Comparison of ENCODE assay signal across 1 cellular context in the genomic region with DNA sequence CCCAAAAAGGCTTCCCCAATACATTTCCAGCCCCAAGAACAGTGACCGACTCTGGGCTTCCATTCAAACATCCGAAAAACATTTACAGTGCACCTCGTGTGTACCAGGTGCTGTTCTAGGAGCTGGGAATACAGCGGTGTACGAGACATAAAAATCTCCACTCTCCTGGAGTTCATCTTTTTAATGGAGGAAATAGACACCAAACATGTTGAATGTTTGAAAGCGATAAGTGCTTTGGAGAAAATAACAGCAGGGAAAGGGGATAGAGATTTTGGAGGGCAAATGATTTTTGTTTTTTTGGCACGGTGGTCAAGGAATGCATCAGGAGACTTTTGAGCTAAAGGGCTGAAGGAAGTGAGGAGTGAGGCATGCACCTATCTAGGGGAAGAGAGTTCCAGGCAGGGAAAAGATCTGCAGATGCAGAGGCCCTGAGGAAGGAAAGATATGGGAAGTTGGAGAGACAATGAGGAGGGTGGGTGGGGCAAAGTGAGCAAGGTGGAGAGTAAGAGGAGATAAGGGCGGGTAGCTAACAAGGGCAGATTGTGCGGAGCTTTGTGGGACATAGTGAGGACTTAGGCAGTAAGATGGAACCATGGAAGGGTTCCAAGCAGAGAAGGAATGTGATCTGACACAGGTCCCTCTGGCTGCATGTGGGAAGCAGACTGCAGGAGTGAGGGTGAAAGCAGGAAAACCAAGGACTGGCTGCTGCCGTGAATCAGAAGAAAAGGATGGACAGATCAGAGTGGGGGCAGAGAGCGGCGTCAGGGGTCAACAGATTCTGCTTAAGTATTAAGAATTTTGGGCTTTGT.
TF ChIP-seq lines count a peak whose summit lies in the region.

No MANE protein-coding gene starts in this region.

TF ChIP-seq in K562, 482 proteins besides CTCF, POLR2A, EP300 and RAD21 (continued from another document and continues in another):
- TF ChIP-seq, protein P1, sequence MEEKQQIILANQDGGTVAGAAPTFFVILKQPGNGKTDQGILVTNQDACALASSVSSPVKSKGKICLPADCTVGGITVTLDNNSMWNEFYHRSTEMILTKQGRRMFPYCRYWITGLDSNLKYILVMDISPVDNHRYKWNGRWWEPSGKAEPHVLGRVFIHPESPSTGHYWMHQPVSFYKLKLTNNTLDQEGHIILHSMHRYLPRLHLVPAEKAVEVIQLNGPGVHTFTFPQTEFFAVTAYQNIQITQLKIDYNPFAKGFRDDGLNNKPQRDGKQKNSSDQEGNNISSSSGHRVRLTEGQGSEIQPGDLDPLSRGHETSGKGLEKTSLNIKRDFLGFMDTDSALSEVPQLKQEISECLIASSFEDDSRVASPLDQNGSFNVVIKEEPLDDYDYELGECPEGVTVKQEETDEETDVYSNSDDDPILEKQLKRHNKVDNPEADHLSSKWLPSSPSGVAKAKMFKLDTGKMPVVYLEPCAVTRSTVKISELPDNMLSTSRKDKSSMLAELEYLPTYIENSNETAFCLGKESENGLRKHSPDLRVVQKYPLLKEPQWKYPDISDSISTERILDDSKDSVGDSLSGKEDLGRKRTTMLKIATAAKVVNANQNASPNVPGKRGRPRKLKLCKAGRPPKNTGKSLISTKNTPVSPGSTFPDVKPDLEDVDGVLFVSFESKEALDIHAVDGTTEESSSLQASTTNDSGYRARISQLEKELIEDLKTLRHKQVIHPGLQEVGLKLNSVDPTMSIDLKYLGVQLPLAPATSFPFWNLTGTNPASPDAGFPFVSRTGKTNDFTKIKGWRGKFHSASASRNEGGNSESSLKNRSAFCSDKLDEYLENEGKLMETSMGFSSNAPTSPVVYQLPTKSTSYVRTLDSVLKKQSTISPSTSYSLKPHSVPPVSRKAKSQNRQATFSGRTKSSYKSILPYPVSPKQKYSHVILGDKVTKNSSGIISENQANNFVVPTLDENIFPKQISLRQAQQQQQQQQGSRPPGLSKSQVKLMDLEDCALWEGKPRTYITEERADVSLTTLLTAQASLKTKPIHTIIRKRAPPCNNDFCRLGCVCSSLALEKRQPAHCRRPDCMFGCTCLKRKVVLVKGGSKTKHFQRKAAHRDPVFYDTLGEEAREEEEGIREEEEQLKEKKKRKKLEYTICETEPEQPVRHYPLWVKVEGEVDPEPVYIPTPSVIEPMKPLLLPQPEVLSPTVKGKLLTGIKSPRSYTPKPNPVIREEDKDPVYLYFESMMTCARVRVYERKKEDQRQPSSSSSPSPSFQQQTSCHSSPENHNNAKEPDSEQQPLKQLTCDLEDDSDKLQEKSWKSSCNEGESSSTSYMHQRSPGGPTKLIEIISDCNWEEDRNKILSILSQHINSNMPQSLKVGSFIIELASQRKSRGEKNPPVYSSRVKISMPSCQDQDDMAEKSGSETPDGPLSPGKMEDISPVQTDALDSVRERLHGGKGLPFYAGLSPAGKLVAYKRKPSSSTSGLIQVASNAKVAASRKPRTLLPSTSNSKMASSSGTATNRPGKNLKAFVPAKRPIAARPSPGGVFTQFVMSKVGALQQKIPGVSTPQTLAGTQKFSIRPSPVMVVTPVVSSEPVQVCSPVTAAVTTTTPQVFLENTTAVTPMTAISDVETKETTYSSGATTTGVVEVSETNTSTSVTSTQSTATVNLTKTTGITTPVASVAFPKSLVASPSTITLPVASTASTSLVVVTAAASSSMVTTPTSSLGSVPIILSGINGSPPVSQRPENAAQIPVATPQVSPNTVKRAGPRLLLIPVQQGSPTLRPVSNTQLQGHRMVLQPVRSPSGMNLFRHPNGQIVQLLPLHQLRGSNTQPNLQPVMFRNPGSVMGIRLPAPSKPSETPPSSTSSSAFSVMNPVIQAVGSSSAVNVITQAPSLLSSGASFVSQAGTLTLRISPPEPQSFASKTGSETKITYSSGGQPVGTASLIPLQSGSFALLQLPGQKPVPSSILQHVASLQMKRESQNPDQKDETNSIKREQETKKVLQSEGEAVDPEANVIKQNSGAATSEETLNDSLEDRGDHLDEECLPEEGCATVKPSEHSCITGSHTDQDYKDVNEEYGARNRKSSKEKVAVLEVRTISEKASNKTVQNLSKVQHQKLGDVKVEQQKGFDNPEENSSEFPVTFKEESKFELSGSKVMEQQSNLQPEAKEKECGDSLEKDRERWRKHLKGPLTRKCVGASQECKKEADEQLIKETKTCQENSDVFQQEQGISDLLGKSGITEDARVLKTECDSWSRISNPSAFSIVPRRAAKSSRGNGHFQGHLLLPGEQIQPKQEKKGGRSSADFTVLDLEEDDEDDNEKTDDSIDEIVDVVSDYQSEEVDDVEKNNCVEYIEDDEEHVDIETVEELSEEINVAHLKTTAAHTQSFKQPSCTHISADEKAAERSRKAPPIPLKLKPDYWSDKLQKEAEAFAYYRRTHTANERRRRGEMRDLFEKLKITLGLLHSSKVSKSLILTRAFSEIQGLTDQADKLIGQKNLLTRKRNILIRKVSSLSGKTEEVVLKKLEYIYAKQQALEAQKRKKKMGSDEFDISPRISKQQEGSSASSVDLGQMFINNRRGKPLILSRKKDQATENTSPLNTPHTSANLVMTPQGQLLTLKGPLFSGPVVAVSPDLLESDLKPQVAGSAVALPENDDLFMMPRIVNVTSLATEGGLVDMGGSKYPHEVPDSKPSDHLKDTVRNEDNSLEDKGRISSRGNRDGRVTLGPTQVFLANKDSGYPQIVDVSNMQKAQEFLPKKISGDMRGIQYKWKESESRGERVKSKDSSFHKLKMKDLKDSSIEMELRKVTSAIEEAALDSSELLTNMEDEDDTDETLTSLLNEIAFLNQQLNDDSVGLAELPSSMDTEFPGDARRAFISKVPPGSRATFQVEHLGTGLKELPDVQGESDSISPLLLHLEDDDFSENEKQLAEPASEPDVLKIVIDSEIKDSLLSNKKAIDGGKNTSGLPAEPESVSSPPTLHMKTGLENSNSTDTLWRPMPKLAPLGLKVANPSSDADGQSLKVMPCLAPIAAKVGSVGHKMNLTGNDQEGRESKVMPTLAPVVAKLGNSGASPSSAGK (IDR thresholded peaks at IDR 0.05): no peak
- no peak for TF ChIP-seq ZNF699 (CRISPR knock-in tag; IDR thresholded peaks at IDR 0.05; ENCODE audit: insufficient replicate concordance)
- peak; percentile 79 for TF ChIP-seq MTA1 (IDR thresholded peaks at IDR 0.05; ENCODE audit: borderline replicate concordance)
- TF ChIP-seq TOE1 (IDR thresholded peaks at IDR 0.05; ENCODE audit: borderline replicate concordance): 0 out of 2 replicates have a peak, but pooled peaks have one; percentile 27
- no peak for TF ChIP-seq TOE1 (CRISPR knock-in tag; IDR thresholded peaks at IDR 0.05; ENCODE audit: borderline replicate concordance, low read depth)
- TF ChIP-seq NBN (IDR thresholded peaks at IDR 0.05; ENCODE audit: low read depth): peak; percentile 74; the same call in 1 of the 2 replicates
- 0 out of 4 replicates have a peak, but pooled peaks of 1 of the 2 experiments have one; percentile 19 for TF ChIP-seq ETV6 (IDR thresholded peaks at IDR 0.05; ENCODE audit: borderline replicate concordance in 1 of 2, low read depth in 2 of 2, low read length in 1 of 2)
- TF ChIP-seq ETV6 (CRISPR knock-in tag; IDR thresholded peaks at IDR 0.05; ENCODE audit: borderline replicate concordance): no peak
- peak; percentile 68 for TF ChIP-seq GABPA (tag; conservative IDR thresholded peaks at IDR 0.05; ENCODE audit: low read depth)
- peak; percentile 47; the same call in 1 of the 2 replicates for TF ChIP-seq CC2D1A (IDR thresholded peaks at IDR 0.05)
- no peak for TF ChIP-seq TBP (optimal IDR thresholded peaks at IDR 0.05; ENCODE audit: low read depth, low read length)
- 0 out of 4 replicates have a peak, but pooled peaks of 1 of the 2 experiments have one; percentile 38 for TF ChIP-seq FOXK2 (conservative IDR thresholded peaks at IDR 0.05 in 1 of 2, IDR thresholded peaks at IDR 0.05 in 1 of 2; ENCODE audit: low read depth in 2 of 2)
- TF ChIP-seq CREM (IDR thresholded peaks at IDR 0.05; ENCODE audit: low read depth): 0 out of 2 replicates have a peak, but pooled peaks have one; percentile 4
- TF ChIP-seq TAL1 (IDR thresholded peaks at IDR 0.05): peak; percentile 82
- no peak for TF ChIP-seq ZNF134 (CRISPR knock-in tag; conservative IDR thresholded peaks at IDR 0.05)
- no peak for TF ChIP-seq ILK (tag; IDR thresholded peaks at IDR 0.05; ENCODE audit: borderline replicate concordance, low read depth)
- TF ChIP-seq MTF1 (CRISPR knock-in tag; IDR thresholded peaks at IDR 0.05; ENCODE audit: borderline replicate concordance): no peak
- TF ChIP-seq TFAM (CRISPR knock-in tag; conservative IDR thresholded peaks at IDR 0.05): no peak
- peak; percentile 85 for TF ChIP-seq EHMT2 (IDR thresholded peaks at IDR 0.05)
- TF ChIP-seq NKRF (IDR thresholded peaks at IDR 0.05; ENCODE audit: borderline replicate concordance): no peak
- no peak for TF ChIP-seq GTF2F1 (IDR thresholded peaks at IDR 0.05; ENCODE audit: low read depth, low read length)
- TF ChIP-seq PHB2 (IDR thresholded peaks at IDR 0.05; ENCODE audit: low read depth): peak; percentile 65; the same call in 1 of the 2 replicates
- TF ChIP-seq TEAD4 (IDR thresholded peaks at IDR 0.05; ENCODE audit: low read length): peak; percentile 75
- TF ChIP-seq TEAD4 (CRISPR knock-in tag; IDR thresholded peaks at IDR 0.05; ENCODE audit: borderline replicate concordance): no peak
- no peak for TF ChIP-seq BCL6 (CRISPR knock-in tag; IDR thresholded peaks at IDR 0.05)
- TF ChIP-seq, protein P2, sequence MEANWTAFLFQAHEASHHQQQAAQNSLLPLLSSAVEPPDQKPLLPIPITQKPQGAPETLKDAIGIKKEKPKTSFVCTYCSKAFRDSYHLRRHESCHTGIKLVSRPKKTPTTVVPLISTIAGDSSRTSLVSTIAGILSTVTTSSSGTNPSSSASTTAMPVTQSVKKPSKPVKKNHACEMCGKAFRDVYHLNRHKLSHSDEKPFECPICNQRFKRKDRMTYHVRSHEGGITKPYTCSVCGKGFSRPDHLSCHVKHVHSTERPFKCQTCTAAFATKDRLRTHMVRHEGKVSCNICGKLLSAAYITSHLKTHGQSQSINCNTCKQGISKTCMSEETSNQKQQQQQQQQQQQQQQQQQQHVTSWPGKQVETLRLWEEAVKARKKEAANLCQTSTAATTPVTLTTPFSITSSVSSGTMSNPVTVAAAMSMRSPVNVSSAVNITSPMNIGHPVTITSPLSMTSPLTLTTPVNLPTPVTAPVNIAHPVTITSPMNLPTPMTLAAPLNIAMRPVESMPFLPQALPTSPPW (CRISPR knock-in tag; IDR thresholded peaks at IDR 0.05): peak; percentile 51
- no peak for TF ChIP-seq ZSCAN29 (IDR thresholded peaks at IDR 0.05)
- TF ChIP-seq ZNF316 (IDR thresholded peaks at IDR 0.05): no peak
- TF ChIP-seq, protein P3, sequence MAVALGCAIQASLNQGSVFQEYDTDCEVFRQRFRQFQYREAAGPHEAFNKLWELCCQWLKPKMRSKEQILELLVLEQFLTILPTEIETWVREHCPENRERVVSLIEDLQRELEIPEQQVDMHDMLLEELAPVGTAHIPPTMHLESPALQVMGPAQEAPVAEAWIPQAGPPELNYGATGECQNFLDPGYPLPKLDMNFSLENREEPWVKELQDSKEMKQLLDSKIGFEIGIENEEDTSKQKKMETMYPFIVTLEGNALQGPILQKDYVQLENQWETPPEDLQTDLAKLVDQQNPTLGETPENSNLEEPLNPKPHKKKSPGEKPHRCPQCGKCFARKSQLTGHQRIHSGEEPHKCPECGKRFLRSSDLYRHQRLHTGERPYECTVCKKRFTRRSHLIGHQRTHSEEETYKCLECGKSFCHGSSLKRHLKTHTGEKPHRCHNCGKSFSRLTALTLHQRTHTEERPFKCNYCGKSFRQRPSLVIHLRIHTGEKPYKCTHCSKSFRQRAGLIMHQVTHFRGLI (CRISPR knock-in tag; IDR thresholded peaks at IDR 0.05): no peak
- TF ChIP-seq TFAP4 (CRISPR knock-in tag; IDR thresholded peaks at IDR 0.05; ENCODE audit: borderline replicate concordance): no peak
- peak; percentile 62 for TF ChIP-seq ELF1 (tag; IDR thresholded peaks at IDR 0.05)
